In the genomic region with DNA sequence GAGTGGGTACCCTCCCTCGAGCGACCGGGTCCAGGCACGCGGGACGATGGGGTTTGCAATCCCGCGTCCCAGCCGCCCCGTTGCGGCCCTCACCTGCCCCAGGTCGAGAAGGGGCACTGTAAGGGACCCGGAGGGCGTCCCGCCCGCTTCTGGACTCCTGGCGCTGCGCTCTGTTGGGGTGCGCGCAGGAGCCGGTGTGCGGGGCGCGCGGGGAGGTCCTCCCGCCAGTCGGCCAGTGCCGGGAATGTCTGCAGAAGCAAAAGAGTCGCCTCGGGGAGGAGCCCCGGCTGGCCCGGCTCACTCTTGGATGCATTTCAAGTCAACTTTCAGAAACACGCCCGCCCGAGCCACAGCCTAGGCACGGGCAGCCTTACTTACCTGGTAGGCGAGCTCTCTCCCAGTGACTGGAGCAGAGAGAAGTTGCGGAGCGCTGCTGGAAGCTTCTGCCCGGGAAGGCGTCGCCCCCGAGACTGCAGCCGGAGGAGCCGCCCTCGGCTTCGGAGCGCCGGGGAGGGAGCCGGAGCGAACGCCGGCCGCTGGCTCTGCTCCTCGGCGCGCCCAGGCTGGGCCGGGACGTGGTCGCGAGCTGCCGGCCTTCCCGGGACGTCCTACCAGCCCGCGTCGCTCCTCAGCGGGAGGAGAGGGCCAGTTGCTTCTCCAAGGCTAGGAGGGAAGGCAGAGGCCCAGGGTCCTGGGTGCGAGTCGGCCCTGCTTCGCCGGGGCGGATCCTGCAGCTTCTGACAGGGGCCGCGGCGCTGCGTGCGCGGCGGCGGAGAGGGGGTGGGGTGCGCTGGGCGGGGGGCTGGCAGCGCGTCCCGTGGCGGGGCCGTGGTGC, we compare ENCODE assay signal across 13 cellular contexts. TPM values are rescaled to one million over a fixed set of nuclear protein-coding genes. Genes with fewer than 3 reads are reported as not detected.
DNase-seq lines count a peak whose midpoint lies in the region; ATAC-seq, FAIRE-seq and TF ChIP-seq lines count a peak whose summit lies in the region.
"Had no signal": no experiment of that assay in that cellular context is flagged by ENCODE, and none has a peak within 500 bp of the region (broad histone marks: within the 10 kb centered on the region; RNA-seq: fewer than 3 reads in every experiment).

TSS of gene LMX1A (minus strand) at position 739 of the 835 bp plus-strand sequence. CDS start 1,156 bp downstream, outside the sequence.

- TF ChIP-seq CTCF in heart left ventricle (IDR thresholded peaks at IDR 0.05): no peak
- TF ChIP-seq CTCF in osteocyte (IDR thresholded peaks at IDR 0.05): no peak

- DNase-seq in NT2/D1 (ENCODE audit: low read depth, low spot score): no peak
- DNase-seq in heart left ventricle: peak in 2 of 5 donors; percentile 34 to 55
- DNase-seq in osteocyte (ENCODE audit: extremely low spot score, unreplicated experiment): no peak
- no peak for DNase-seq in GM12891 (ENCODE audit: insufficient read length, low spot score)
- DNase-seq in kidney glomerular epithelial cell (lab: John Stamatoyannopoulos, UW): no peak
- DNase-seq: activated naive CD4-positive, alpha-beta T cell; stimulated activated CD4-positive, alpha-beta T cell treated with anti-CD3 and anti-CD28 coated beads, Interleukin-2, amount 100 ng/mL, for 24 hours; SW 1271 had no signal

- no peaks in the 10 kb centered on the region for H3K79me2 ChIP-seq in ACC112 (ENCODE audit: control insufficient read depth, insufficient read depth, low read length, unreplicated experiment)

- H3K27me3 ChIP-seq in ACC112 (ENCODE audit: insufficient read depth, low read length) (peaks cover 57% of the 10 kb centered on the region), NT2/D1 (ENCODE audit: insufficient read depth, insufficient read length) (peaks cover 95% of the 10 kb centered on the region), heart left ventricle (peaks cover 37 to 88% (median 63%) of the 10 kb centered on the region in 9 donors)

- H3K4me1 ChIP-seq in ACC112 (ENCODE audit: control insufficient read depth, insufficient read depth, low read length, unreplicated experiment): peaks cover 3% of the 10 kb centered on the region
- peaks cover 16% of the 10 kb centered on the region for H3K4me1 ChIP-seq in NT2/D1 (ENCODE audit: insufficient read depth, insufficient read length)
- peaks cover 0 to 46% (median 20%) of the 10 kb centered on the region in 12 donors for H3K4me1 ChIP-seq in heart left ventricle

- H3K9ac ChIP-seq in NT2/D1 (ENCODE audit: insufficient read length, low read depth): peak within 1 kb of the TSS; percentile 65

- H3K4me3 Mint-ChIP-seq in osteocyte (ENCODE audit: unreplicated experiment): peak within 1 kb of the TSS; percentile 34

- no peak for FAIRE-seq in GM12891 (lab: Jason Lieb, UNC)

- 0 to 2% (median 1%) methylated on average over 24 to 88 of the region's 88 CpGs for WGBS in heart left ventricle, 4 donors

- no peak within 1 kb of the TSS for H3K27ac Mint-ChIP-seq in osteocyte (ENCODE audit: unreplicated experiment)
- H3K27ac Mint-ChIP-seq: CD14-positive monocyte had no signal

- peaks cover 17% of the 10 kb centered on the region for H3K4me1 Mint-ChIP-seq in osteocyte (ENCODE audit: unreplicated experiment)

- no peaks in the 10 kb centered on the region for H3K36me3 ChIP-seq in ACC112 (ENCODE audit: insufficient read depth, low read length)
- H3K36me3 ChIP-seq in NT2/D1 (ENCODE audit: insufficient read depth, insufficient read length, low read length): no peaks in the 10 kb centered on the region
- no peaks in the 10 kb centered on the region for H3K36me3 ChIP-seq in heart left ventricle

- peaks cover 83% of the 10 kb centered on the region for H3K27me3 Mint-ChIP-seq in osteocyte (ENCODE audit: unreplicated experiment)

- no peak for TF ChIP-seq POLR2A in heart left ventricle (IDR thresholded peaks at IDR 0.05)
- no peak for TF ChIP-seq POLR2A in GM12891 (IDR thresholded peaks at IDR 0.05; ENCODE audit: low read depth, low read length)

- peak within 1 kb of the TSS; percentile 31 for H2AFZ ChIP-seq in ACC112 (ENCODE audit: low read length, unreplicated experiment)

- no peaks in the 10 kb centered on the region for H3K36me3 Mint-ChIP-seq in osteocyte (ENCODE audit: unreplicated experiment)
- H3K36me3 Mint-ChIP-seq: CD14-positive monocyte had no signal

- ATAC-seq in heart left ventricle (peak in 2 of 4 donors; percentile 59 to 68), HG02588 (IDR thresholded peaks at IDR 0.05; ENCODE audit: unreplicated experiment) (no peak), GM21529 (IDR thresholded peaks at IDR 0.05; ENCODE audit: unreplicated experiment) (no peak)

- H3K9me3 ChIP-seq in NT2/D1 (ENCODE audit: insufficient read depth, low read length) (no peaks in the 10 kb centered on the region), heart left ventricle (no peaks in the 10 kb centered on the region)

- H3K9me3 Mint-ChIP-seq in osteocyte (ENCODE audit: unreplicated experiment): no peaks in the 10 kb centered on the region

- intact Hi-C loops in heart left ventricle (cut with DNase I): no loop called here

- H3K27ac ChIP-seq in ACC112 (ENCODE audit: low read depth, low read length): no peak within 1 kb of the TSS
- no peak within 1 kb of the TSS for H3K27ac ChIP-seq in heart left ventricle

- H3K4me3 ChIP-seq in ACC112 (ENCODE audit: low read depth, low read length): peak within 1 kb of the TSS; percentile 71
- peak within 1 kb of the TSS; percentile 50 for H3K4me3 ChIP-seq in NT2/D1 (ENCODE audit: insufficient read length, low read depth)
- peak within 1 kb of the TSS; percentile 25 to 60 (median 44) for H3K4me3 ChIP-seq in heart left ventricle

TF ChIP-seq in GM12891, 5 proteins besides CTCF, POLR2A, EP300 and RAD21:
- TF ChIP-seq PAX5 (IDR thresholded peaks at IDR 0.05; ENCODE audit: insufficient read depth, low read length, severe bottlenecking) (no peak), TAF1 (IDR thresholded peaks at IDR 0.05; ENCODE audit: low read depth, low read length) (no peak), POU2F2 (IDR thresholded peaks at IDR 0.05; ENCODE audit: low read depth, low read length) (no peak), POLR2AphosphoS5 (IDR thresholded peaks at IDR 0.05; ENCODE audit: low read depth, low read length) (no peak), SPI1 (IDR thresholded peaks at IDR 0.05; ENCODE audit: low read depth, low read length) (no peak)
TF ChIP-seq in GM12891: peak in this region for 0.

RNA-seq across cellular contexts. Expression of gene LMX1A, which starts in this region (rescaled TPM):
- total RNA-seq in heart left ventricle: under 1 TPM in 5 of 9 donors, not detected in 4; 0.07 to 0.37 (median 0.16) TPM
- polyA plus RNA-seq in heart left ventricle: under 1 TPM in 1 of 2 donors, not detected in 1; 0.03 TPM
- not detected in 2 replicates for total RNA-seq in osteocyte
- polyA plus RNA-seq in GM12891 (2012; ENCODE audit: low read depth, missing spikeins): not detected
- total RNA-seq: M059J had no signal
- polyA plus RNA-seq: CD14-positive monocyte had no signal
